20 cellular contexts compared by ENCODE assay signal in genomic region chr2:45496869-45497268, GRCh38.
DNase-seq lines count a peak whose midpoint lies in the region; ATAC-seq, FAIRE-seq and TF ChIP-seq lines count a peak whose summit lies in the region.
"Had no signal": no experiment of that assay in that cellular context is flagged by ENCODE, and none has a peak within 500 bp of the region (broad histone marks: within the 10 kb centered on the region; RNA-seq: fewer than 3 reads in every experiment).

No MANE protein-coding gene starts in this region.

- no peaks in the 10 kb centered on the region for H3K27me3 ChIP-seq in hepatocyte
- H3K27me3 ChIP-seq in HAP-1 (ENCODE audit: low read depth): no peaks in the 10 kb centered on the region
- H3K27me3 ChIP-seq: adrenal gland had no signal

- TF ChIP-seq CTCF in WTC11 (IDR thresholded peaks at IDR 0.05): no peak
- TF ChIP-seq CTCF in hepatocyte (IDR thresholded peaks at IDR 0.05; ENCODE audit: poor library complexity): no peak

- in situ Hi-C loops in HAP-1 (cut with MboI; ENCODE audit: low sequenced_read_pairs): loop anchor here (5.0 kb wide), 1 partner anchor 515 kb away; no protein-coding TSS in a partner anchor

- H3K4me2 ChIP-seq in hepatocyte: no peak overlapping the region

- H2AFZ ChIP-seq in hepatocyte: no peak overlapping the region

- CTCF ChIA-PET in WTC11 (lab: Charles Lee): interaction anchor here (1.0 to 1.7 kb wide), 4 partner anchors 10 to 515 kb away, joined by 3 to 9 read pairs (median 3); no protein-coding TSS in a partner anchor

- TF ChIP-seq POLR2A in GM12891 (IDR thresholded peaks at IDR 0.05; ENCODE audit: low read depth, low read length): no peak

- peaks cover 21% of the 10 kb centered on the region for H3K4me1 Mint-ChIP-seq in WTC11

- no peak overlapping the region for H3K4me3 Mint-ChIP-seq in WTC11
- H3K4me3 Mint-ChIP-seq: T-helper 1 cell treated with Interleukin-12 subunit alpha and Interleukin-12 subunit beta and Interleukin-4 antibody, amounts not matched to agents 30 μg/mL and 1 μg/mL, for 36 hours had no signal

- no peaks in the 10 kb centered on the region for H4K20me1 ChIP-seq in hepatocyte (ENCODE audit: insufficient read depth, poor library complexity, severe bottlenecking)

- H3K9me3 Mint-ChIP-seq in WTC11: peaks cover 21% of the 10 kb centered on the region

- H3K9me3 ChIP-seq in hepatocyte (ENCODE audit: low read depth): no peaks in the 10 kb centered on the region
- peaks cover 3% of the 10 kb centered on the region; the same call in 1 of the 2 replicates for H3K9me3 ChIP-seq in HAP-1
- H3K9me3 ChIP-seq: adrenal gland had no signal

- no peaks in the 10 kb centered on the region for H3K9me2 ChIP-seq in hepatocyte (replicated peaks; ENCODE audit: insufficient read depth)

- H3K36me3 ChIP-seq in hepatocyte (replicated peaks; ENCODE audit: insufficient read depth, low read depth) (no peaks in the 10 kb centered on the region), HAP-1 (replicated peaks) (no peaks in the 10 kb centered on the region)
- H3K36me3 ChIP-seq: adrenal gland had no signal

- no peaks in the 10 kb centered on the region for H3K79me2 ChIP-seq in hepatocyte

- H3K36me3 Mint-ChIP-seq in WTC11: peaks cover 22% of the 10 kb centered on the region

- H3K4me1 ChIP-seq in hepatocyte (ENCODE audit: insufficient read depth): no peaks in the 10 kb centered on the region
- H3K4me1 ChIP-seq in HAP-1: peaks cover 7% of the 10 kb centered on the region
- H3K4me1 ChIP-seq: adrenal gland had no signal

- H3K4me3 ChIP-seq in hepatocyte: no peak overlapping the region
- H3K4me3 ChIP-seq in HAP-1: no peak overlapping the region
- H3K4me3 ChIP-seq: adrenal gland had no signal

- no peak overlapping the region for H3K27ac ChIP-seq in hepatocyte
- H3K27ac ChIP-seq: adrenal gland had no signal

- ATAC-seq in HG02798 (IDR thresholded peaks at IDR 0.05; ENCODE audit: poor library complexity, unreplicated experiment): peak; percentile 8
- no peak for ATAC-seq in WTC11
- no peak for ATAC-seq in GM21390 (IDR thresholded peaks at IDR 0.05; ENCODE audit: unreplicated experiment)

- POLR2A ChIA-PET in WTC11 (lab: Charles Lee): no interaction called here

- DNase-seq in GM12891 (ENCODE audit: insufficient read length, low spot score): no peak
- DNase-seq in WTC11 (ENCODE audit: low spot score): no peak
- DNase-seq in hepatocyte (ENCODE audit: low spot score): peak; percentile 3
- no peak for DNase-seq in HAP-1 (ENCODE audit: low spot score in 2 of 2)
- DNase-seq in nucleus accumbens (lab: John Stamatoyannopoulos, UW): no peak
- no peak for DNase-seq in cerebellar nuclear complex (lab: John Stamatoyannopoulos, UW)
- DNase-seq: adrenal gland, foreskin melanocyte, hypothalamus, kidney glomerular epithelial cell, mammary epithelial cell, NCI-H1694 treated with DMSO at 0.1 percent for 48 hours, NCI-H2227 treated with DMSO at 0.1 percent for 48 hours, retina, SIG-M5 had no signal

- FAIRE-seq in GM12891 (lab: Jason Lieb, UNC): peak; percentile 13
- FAIRE-seq: bronchial epithelial cell, urothelium cell line had no signal

- WGBS in hepatocyte (ENCODE audit: low lambda C conversion rate, missing lambda C conversion rate): 53% methylated on average over 2 of the region's 2 CpGs

- H3K27ac Mint-ChIP-seq in WTC11: peak overlapping the region; percentile 22
- H3K27ac Mint-ChIP-seq: T-helper 1 cell treated with Interleukin-12 subunit alpha and Interleukin-12 subunit beta and Interleukin-4 antibody, amounts not matched to agents 30 μg/mL and 1 μg/mL, for 36 hours had no signal

- H3K27me3 Mint-ChIP-seq in WTC11 (ENCODE audit: low read depth): no peaks in the 10 kb centered on the region

TF ChIP-seq in GM12891, 5 proteins besides CTCF, POLR2A, EP300 and RAD21:
- TF ChIP-seq TAF1 (IDR thresholded peaks at IDR 0.05; ENCODE audit: low read depth, low read length): no peak
- TF ChIP-seq SPI1 (IDR thresholded peaks at IDR 0.05; ENCODE audit: low read depth, low read length): no peak
- no peak for TF ChIP-seq POLR2AphosphoS5 (IDR thresholded peaks at IDR 0.05; ENCODE audit: low read depth, low read length)
- no peak for TF ChIP-seq PAX5 (IDR thresholded peaks at IDR 0.05; ENCODE audit: insufficient read depth, low read length, severe bottlenecking)
- no peak for TF ChIP-seq POU2F2 (IDR thresholded peaks at IDR 0.05; ENCODE audit: low read depth, low read length)
TF ChIP-seq in GM12891: peak in this region for 0.

TF ChIP-seq in WTC11, 78 proteins besides CTCF, POLR2A, EP300 and RAD21 (continues in another document):
- TF ChIP-seq ATF2 (CRISPR knock-in tag; IDR thresholded peaks at IDR 0.05; ENCODE audit: borderline replicate concordance, low read depth) (no peak), PREB (CRISPR knock-in tag; IDR thresholded peaks at IDR 0.05; ENCODE audit: borderline replicate concordance) (no peak), IRF2 (CRISPR knock-in tag; IDR thresholded peaks at IDR 0.05; ENCODE audit: borderline replicate concordance, low read depth) (no peak), ERG (CRISPR knock-in tag; IDR thresholded peaks at IDR 0.05) (no peak), AR (CRISPR knock-in tag; IDR thresholded peaks at IDR 0.05) (no peak), TCF7 (CRISPR knock-in tag; IDR thresholded peaks at IDR 0.05; ENCODE audit: low read depth) (no peak), ZNF425 (CRISPR knock-in tag; conservative IDR thresholded peaks at IDR 0.05) (no peak)
